24 cellular contexts compared by ENCODE assay signal in genomic region chr16:31430380-31431052, GRCh38. TPM values are rescaled to one million over a fixed set of nuclear protein-coding genes. Genes with fewer than 3 reads are reported as not detected.
DNase-seq lines count a peak whose midpoint lies in the region; ATAC-seq and TF ChIP-seq lines count a peak whose summit lies in the region.
"Had no signal": no experiment of that assay in that cellular context is flagged by ENCODE, and none has a peak within 500 bp of the region (broad histone marks: within the 10 kb centered on the region; RNA-seq: fewer than 3 reads in every experiment).

No MANE protein-coding gene starts in this region.

- H3K79me2 ChIP-seq in PC-9 (ENCODE audit: low read depth) (no peaks in the 10 kb centered on the region), hepatocyte (no peaks in the 10 kb centered on the region), H9 (ENCODE audit: insufficient read depth, low read length) (no peaks in the 10 kb centered on the region)

- WGBS in hepatocyte (ENCODE audit: low lambda C conversion rate, missing lambda C conversion rate): 65% methylated on average over 5 of the region's 5 CpGs
- no CpG with 5 or more reads among the region's 5 CpGs for WGBS in H9 (ENCODE audit: extremely low coverage, insufficient read length, low lambda C conversion rate)

- H3K4me3 ChIP-seq in PC-9: no peak overlapping the region
- no peak overlapping the region for H3K4me3 ChIP-seq in hepatocyte
- peak overlapping the region in 1 of 3 donors; percentile 5 for H3K4me3 ChIP-seq in skeletal muscle tissue (ENCODE audit: low read length in 3 of 3)
- H3K4me3 ChIP-seq: lower lobe of right lung, ovary, right lobe of liver had no signal

- H2AFZ ChIP-seq in PC-9 (no peak overlapping the region), hepatocyte (no peak overlapping the region), H9 (ENCODE audit: low read length) (no peak overlapping the region)

- CTCF ChIA-PET in PC-9 (lab: Charles Lee): no interaction called here

- intact Hi-C loops in PC-9 (cut with micrococcal nuclease; ENCODE audit: unreplicated experiment): no loop called here

- no peak overlapping the region for H2BK15ac ChIP-seq in H9 (ENCODE audit: low read depth, low read length)

- POLR2A ChIA-PET in activated naive CD8-positive, alpha-beta T cell treated with anti-CD3 and anti-CD28 coated beads, Interleukin-2, amount 10 ng/mL, durations not matched to agents 7 days and 5 days (lab: Charles Lee): interaction anchor here (1.5 kb wide), 1 partner anchor 9 kb away, joined by 8 read pairs; no protein-coding TSS in a partner anchor
- POLR2A ChIA-PET in PC-9 (lab: Charles Lee; ENCODE audit: unreplicated experiment): interaction anchor here (0.6 kb wide), 1 partner anchor 346 kb away, joined by 18 read pairs; no protein-coding TSS in a partner anchor

- no peak overlapping the region for H3K18ac ChIP-seq in H9 (ENCODE audit: insufficient read length, low read depth, low read length)

- no peak overlapping the region for H3K56ac ChIP-seq in H9 (ENCODE audit: insufficient read length, low read depth, low read length)

- ATAC-seq in activated naive CD8-positive, alpha-beta T cell treated with anti-CD3 and anti-CD28 coated beads, Interleukin-2, amount 10 ng/mL, durations not matched to agents 7 days and 5 days (ENCODE audit: low read depth): peak; percentile 77
- ATAC-seq in activated CD4-positive, CD25-positive, alpha-beta regulatory T cell treated with anti-CD3 and anti-CD28 coated beads, Interleukin-2, amount 50 U/mL, for 24 hours: no peak
- no peak for ATAC-seq in HG03342 (IDR thresholded peaks at IDR 0.05; ENCODE audit: unreplicated experiment)
- ATAC-seq: lower lobe of right lung, PC-3, right lobe of liver, T-helper 17 cell had no signal

- H4K5ac ChIP-seq in H9 (ENCODE audit: insufficient read length, low read depth, low read length): no peak overlapping the region

- H3K4ac ChIP-seq in H9 (ENCODE audit: low read depth, low read length): no peak overlapping the region

- no peaks in the 10 kb centered on the region for H3K9me3 Mint-ChIP-seq in activated naive CD8-positive, alpha-beta T cell treated with anti-CD3 and anti-CD28 coated beads, Interleukin-2, amount 10 ng/mL, durations not matched to agents 7 days and 5 days
- peaks cover 2% of the 10 kb centered on the region for H3K9me3 Mint-ChIP-seq in activated naive CD8-positive, alpha-beta T cell treated with anti-CD3 and anti-CD28 coated beads for 36 hours
- H3K9me3 Mint-ChIP-seq in H9: no peaks in the 10 kb centered on the region; a peak in 1 of 5 replicates
- H3K9me3 Mint-ChIP-seq: activated T-helper 1 cell treated with anti-CD3 and anti-CD28 coated beads, Interleukin-12 subunit alpha, Interleukin-12 subunit beta, Interleukin-2, Interleukin-4 antibody, amounts not matched to agents 30 ng/mL and 10 ng/mL and 1 ng/mL, durations not matched to agents 14 hours and 24 hours and 36 hours; brain; IgD-negative memory B cell had no signal

- peak overlapping the region; percentile 15; the same call in 1 of the 2 replicates for H3K4me2 ChIP-seq in PC-9
- no peak overlapping the region for H3K4me2 ChIP-seq in hepatocyte
- H3K4me2 ChIP-seq in H9 (ENCODE audit: insufficient read depth, insufficient read length, low read length): no peak overlapping the region

- H3K36me3 Mint-ChIP-seq in activated naive CD8-positive, alpha-beta T cell treated with anti-CD3 and anti-CD28 coated beads, Interleukin-2, amount 10 ng/mL, durations not matched to agents 7 days and 5 days: no peaks in the 10 kb centered on the region
- H3K36me3 Mint-ChIP-seq in activated naive CD8-positive, alpha-beta T cell treated with anti-CD3 and anti-CD28 coated beads for 36 hours: peaks cover 3% of the 10 kb centered on the region
- H3K36me3 Mint-ChIP-seq in H9 (ENCODE audit: insufficient read depth in 1 of 3, low read depth in 3 of 3): no peaks in the 10 kb centered on the region
- H3K36me3 Mint-ChIP-seq: brain, IgD-negative memory B cell had no signal

- H3K23me2 ChIP-seq in H9 (ENCODE audit: insufficient read length, low read depth, low read length, poor library complexity, severe bottlenecking): no peaks in the 10 kb centered on the region

- H2BK12ac ChIP-seq in H9 (ENCODE audit: insufficient read length, low read depth, low read length): no peak overlapping the region

- no peak overlapping the region for H3K23ac ChIP-seq in H9 (ENCODE audit: insufficient read length, low read depth, low read length)

- no peak overlapping the region for H4K8ac ChIP-seq in H9 (replicated peaks; ENCODE audit: insufficient read length, low read depth, low read length)

- peaks cover 25% of the 10 kb centered on the region for H3K4me1 Mint-ChIP-seq in activated naive CD8-positive, alpha-beta T cell treated with anti-CD3 and anti-CD28 coated beads, Interleukin-2, amount 10 ng/mL, durations not matched to agents 7 days and 5 days
- peaks cover 11% of the 10 kb centered on the region for H3K4me1 Mint-ChIP-seq in activated naive CD8-positive, alpha-beta T cell treated with anti-CD3 and anti-CD28 coated beads for 36 hours
- peaks cover 5 to 9% of the 10 kb centered on the region in 2 experiments; a peak in 3 of 4 replicates for H3K4me1 Mint-ChIP-seq in H9
- H3K4me1 Mint-ChIP-seq: T-helper 17 cell had no signal

- H3K9me2 ChIP-seq in PC-9 (ENCODE audit: insufficient read depth) (no peaks in the 10 kb centered on the region), hepatocyte (replicated peaks; ENCODE audit: insufficient read depth) (no peaks in the 10 kb centered on the region)

- no peak overlapping the region for H2BK20ac ChIP-seq in H9 (ENCODE audit: low read depth, low read length, poor library complexity, severe bottlenecking)

- H3K9ac ChIP-seq in skeletal muscle tissue (ENCODE audit: low read depth in 1 of 3, low read length in 3 of 3) (peak overlapping the region; percentile 10 to 98 (median 50)), H9 (ENCODE audit: extremely low read depth, insufficient read length, low read length) (no peak overlapping the region)

- no peak for TF ChIP-seq CTCF in PC-9 (conservative IDR thresholded peaks at IDR 0.05)
- TF ChIP-seq CTCF in hepatocyte (IDR thresholded peaks at IDR 0.05; ENCODE audit: poor library complexity): no peak
- TF ChIP-seq CTCF in H9 (conservative IDR thresholded peaks at IDR 0.05): no peak

- H4K20me1 ChIP-seq in PC-9 (ENCODE audit: insufficient read depth) (no peaks in the 10 kb centered on the region), hepatocyte (ENCODE audit: insufficient read depth, poor library complexity, severe bottlenecking) (no peaks in the 10 kb centered on the region), H9 (ENCODE audit: control insufficient read depth, insufficient read depth, insufficient read length) (no peaks in the 10 kb centered on the region)

- H3T11ph ChIP-seq in H9 (ENCODE audit: low read length): no peak overlapping the region

- H3K4me1 ChIP-seq in PC-9 (replicated peaks; ENCODE audit: insufficient read depth) (no peaks in the 10 kb centered on the region), hepatocyte (ENCODE audit: insufficient read depth) (peaks cover 15% of the 10 kb centered on the region), skeletal muscle tissue (ENCODE audit: control insufficient read depth in 3 of 3, insufficient read depth in 3 of 3, low read length in 3 of 3) (peaks cover 43 to 59% (median 53%) of the 10 kb centered on the region in 3 donors), H9 (ENCODE audit: insufficient read depth, low read length) (no peaks in the 10 kb centered on the region)

- no peak overlapping the region for H2BK5ac ChIP-seq in H9 (ENCODE audit: insufficient read length, low read length)

- H3K9me3 ChIP-seq in PC-9 (ENCODE audit: insufficient read depth, low read depth) (no peaks in the 10 kb centered on the region), hepatocyte (ENCODE audit: low read depth) (no peaks in the 10 kb centered on the region), skeletal muscle tissue (ENCODE audit: control insufficient read depth in 3 of 3, low read length in 3 of 3) (no peaks in the 10 kb centered on the region), H9 (ENCODE audit: control insufficient read depth, low read depth, low read length) (no peaks in the 10 kb centered on the region)
- H3K9me3 ChIP-seq: lower lobe of right lung, ovary, right lobe of liver had no signal

- no peak overlapping the region for H4K91ac ChIP-seq in H9 (ENCODE audit: insufficient read length, low read depth, low read length)

- H3K27me3 Mint-ChIP-seq in activated naive CD8-positive, alpha-beta T cell treated with anti-CD3 and anti-CD28 coated beads, Interleukin-2, amount 10 ng/mL, durations not matched to agents 7 days and 5 days: peaks cover 5% of the 10 kb centered on the region
- peaks cover 9% of the 10 kb centered on the region for H3K27me3 Mint-ChIP-seq in activated naive CD8-positive, alpha-beta T cell treated with anti-CD3 and anti-CD28 coated beads for 36 hours
- peaks cover 2% of the 10 kb centered on the region; the same call in 1 of the 2 replicates for H3K27me3 Mint-ChIP-seq in H9 (ENCODE audit: low read depth)

- H2AK5ac ChIP-seq in H9 (ENCODE audit: insufficient read length, low read length): no peak overlapping the region

- peak overlapping the region; percentile 50 for H3K27ac Mint-ChIP-seq in activated naive CD8-positive, alpha-beta T cell treated with anti-CD3 and anti-CD28 coated beads, Interleukin-2, amount 10 ng/mL, durations not matched to agents 7 days and 5 days
- no peak overlapping the region for H3K27ac Mint-ChIP-seq in activated naive CD8-positive, alpha-beta T cell treated with anti-CD3 and anti-CD28 coated beads for 36 hours
- no peak overlapping the region; a peak in 1 of 7 replicates for H3K27ac Mint-ChIP-seq in H9
- H3K27ac Mint-ChIP-seq: activated T-helper 1 cell treated with anti-CD3 and anti-CD28 coated beads, Interleukin-12 subunit alpha, Interleukin-12 subunit beta, Interleukin-2, Interleukin-4 antibody, amounts not matched to agents 30 ng/mL and 10 ng/mL and 1 ng/mL, durations not matched to agents 14 hours and 24 hours and 36 hours; HFFc6; IgD-negative memory B cell; T-helper 17 cell had no signal

- H3K27me3 ChIP-seq in PC-9 (ENCODE audit: insufficient read depth, low read depth): 0 out of 2 replicates have a peak, but pooled peaks cover 1% of the 10 kb centered on the region
- H3K27me3 ChIP-seq in hepatocyte: no peaks in the 10 kb centered on the region
- no peaks in the 10 kb centered on the region for H3K27me3 ChIP-seq in skeletal muscle tissue (ENCODE audit: control insufficient read depth in 3 of 3, insufficient read depth in 3 of 3, low read length in 3 of 3)
- H3K27me3 ChIP-seq in H9 (ENCODE audit: insufficient read depth, low read length): peaks cover 8% of the 10 kb centered on the region; the same call in 1 of the 2 replicates
- H3K27me3 ChIP-seq: ovary, right lobe of liver had no signal

- no TSS peak for BruUV-seq in PC-9 (replicated peaks; lab: Mats Ljungman, UMichigan)

- no peak overlapping the region for H3K14ac ChIP-seq in H9 (ENCODE audit: insufficient read depth, low read length)

- H2BK120ac ChIP-seq in H9 (ENCODE audit: low read depth, low read length, poor library complexity, severe bottlenecking): no peak overlapping the region

- H3K36me3 ChIP-seq in PC-9 (ENCODE audit: low read depth) (no peaks in the 10 kb centered on the region), hepatocyte (replicated peaks; ENCODE audit: insufficient read depth, low read depth) (no peaks in the 10 kb centered on the region), skeletal muscle tissue (ENCODE audit: control insufficient read depth in 3 of 3, insufficient read depth in 3 of 3, low read length in 3 of 3) (peaks cover 7 to 14% (median 13%) of the 10 kb centered on the region in 3 donors)
- H3K36me3 ChIP-seq: lower lobe of right lung, ovary, right lobe of liver had no signal

- H3K27ac ChIP-seq in PC-9: no peak overlapping the region
- H3K27ac ChIP-seq in hepatocyte: peak overlapping the region; percentile 60
- peak overlapping the region; percentile 99 for H3K27ac ChIP-seq in skeletal muscle tissue (ENCODE audit: low read depth, low read length)
- H3K27ac ChIP-seq in H9 (ENCODE audit: insufficient read length, low read depth, low read length): no peak overlapping the region
- H3K27ac ChIP-seq: HL-60, lower lobe of right lung, ovary, right lobe of liver had no signal

- no peak for DNase-seq in activated naive CD8-positive, alpha-beta T cell treated with anti-CD3 and anti-CD28 coated beads, Interleukin-2, amount 10 ng/mL, durations not matched to agents 7 days and 5 days
- no peak for DNase-seq in activated naive CD8-positive, alpha-beta T cell treated with anti-CD3 and anti-CD28 coated beads for 36 hours
- DNase-seq in PC-9 (peak in 1 of 2 experiments; percentile 45), hepatocyte (ENCODE audit: low spot score) (no peak), H9 (no peak)
- DNase-seq: activated CD4-positive, alpha-beta T cell treated with anti-CD3 and anti-CD28 coated beads, Interleukin-2, amount 50 U/mL, for 48 hours; C1 segment of cervical spinal cord; HFFc6; lower lobe of right lung; NCI-H1930; NCI-H2227 treated with DMSO at 0.1 percent for 48 hours; NCI-H748 treated with DMSO at 0.1 percent for 48 hours; ovary; PC-3; right lobe of liver; T-helper 17 cell had no signal

- no peaks in the 10 kb centered on the region for H3K79me1 ChIP-seq in H9 (ENCODE audit: insufficient read depth, low read depth, low read length, poor library complexity, severe bottlenecking)

- H3K4me3 Mint-ChIP-seq in activated naive CD8-positive, alpha-beta T cell treated with anti-CD3 and anti-CD28 coated beads, Interleukin-2, amount 10 ng/mL, durations not matched to agents 7 days and 5 days: peak overlapping the region; percentile 29
- no peak overlapping the region for H3K4me3 Mint-ChIP-seq in activated naive CD8-positive, alpha-beta T cell treated with anti-CD3 and anti-CD28 coated beads for 36 hours
- no peak overlapping the region; a peak in 1 of 5 replicates for H3K4me3 Mint-ChIP-seq in H9
- H3K4me3 Mint-ChIP-seq: activated T-helper 1 cell treated with anti-CD3 and anti-CD28 coated beads, Interleukin-12 subunit alpha, Interleukin-12 subunit beta, Interleukin-2, Interleukin-4 antibody, amounts not matched to agents 30 ng/mL and 10 ng/mL and 1 ng/mL, durations not matched to agents 14 hours and 24 hours and 36 hours; brain; HFFc6; IgD-negative memory B cell; T-helper 17 cell had no signal

- H3F3A ChIP-seq in PC-9 (ENCODE audit: insufficient read depth, low read depth): no peaks in the 10 kb centered on the region

RNA-seq across cellular contexts. Expression of gene COX6A2, which starts 2.4 kb away (rescaled TPM):
- not detected for total RNA-seq in activated naive CD8-positive, alpha-beta T cell treated with anti-CD3 and anti-CD28 coated beads, Interleukin-2, amount 10 ng/mL, durations not matched to agents 7 days and 5 days
- total RNA-seq in activated naive CD8-positive, alpha-beta T cell treated with anti-CD3 and anti-CD28 coated beads for 36 hours: not detected
- total RNA-seq in PC-9 (2021): not detected in 2 replicates
- total RNA-seq in hepatocyte: not detected in 2 replicates
- 1.7 TPM in 1 of 2 replicates, not detected in the other for polyA plus RNA-seq in hepatocyte
- 49.1 TPM for total RNA-seq in skeletal muscle tissue
- not detected in 2 replicates for total RNA-seq in H9 (2021)
- total RNA-seq: activated T-helper 1 cell treated with anti-CD3 and anti-CD28 coated beads, Interleukin-12 subunit alpha, Interleukin-12 subunit beta, Interleukin-2, Interleukin-4 antibody, amounts not matched to agents 30 ng/mL and 10 ng/mL and 1 ng/mL, durations not matched to agents 14 hours and 24 hours and 36 hours; HFFc6; lower lobe of right lung; ovary; PC-3; SK-MEL-5; T-helper 17 cell had no signal
- polyA plus RNA-seq: IgD-negative memory B cell had no signal

RNA-seq across cellular contexts. Expression of gene ZNF843, which starts 12.1 kb away (rescaled TPM):
- total RNA-seq in activated naive CD8-positive, alpha-beta T cell treated with anti-CD3 and anti-CD28 coated beads, Interleukin-2, amount 10 ng/mL, durations not matched to agents 7 days and 5 days: under 1 TPM; 0.20 to 0.30 TPM
- total RNA-seq in activated naive CD8-positive, alpha-beta T cell treated with anti-CD3 and anti-CD28 coated beads for 36 hours: under 1 TPM in 1 of 2 experiments, not detected in 1; 0.12 TPM
- total RNA-seq in PC-9 (2021) (0.85 and 0.88 TPM in 2 replicates), hepatocyte (1.2 and 1.7 TPM in 2 replicates), skeletal muscle tissue (0.52 TPM), H9 (2021) (0.22 and 0.37 TPM in 2 replicates)
- 0.54 and 0.64 TPM in 2 replicates for polyA plus RNA-seq in hepatocyte
- total RNA-seq: PC-3 had no signal
- polyA plus RNA-seq: IgD-negative memory B cell had no signal

RNA-seq across cellular contexts. Expression of gene ARMC5, which starts 28.8 kb away (rescaled TPM):
- 10 to 100 TPM; 12.9 to 13.6 TPM for total RNA-seq in activated naive CD8-positive, alpha-beta T cell treated with anti-CD3 and anti-CD28 coated beads, Interleukin-2, amount 10 ng/mL, durations not matched to agents 7 days and 5 days
- 10 to 100 TPM; 13.7 to 14.3 TPM for total RNA-seq in activated naive CD8-positive, alpha-beta T cell treated with anti-CD3 and anti-CD28 coated beads for 36 hours
- total RNA-seq in PC-9 (2021) (18.6 and 21.4 TPM in 2 replicates), hepatocyte (11.4 and 12.2 TPM in 2 replicates), skeletal muscle tissue (6.8 TPM), H9 (2021) (18.5 and 18.7 TPM in 2 replicates)
- polyA plus RNA-seq in hepatocyte: 19.4 and 19.6 TPM in 2 replicates

RNA-seq across cellular contexts. Expression of gene ITGAD, which starts 37.4 kb away (rescaled TPM):
- under 1 TPM; 0.09 to 0.28 TPM for total RNA-seq in activated naive CD8-positive, alpha-beta T cell treated with anti-CD3 and anti-CD28 coated beads, Interleukin-2, amount 10 ng/mL, durations not matched to agents 7 days and 5 days
- total RNA-seq in activated naive CD8-positive, alpha-beta T cell treated with anti-CD3 and anti-CD28 coated beads for 36 hours: not detected
- total RNA-seq in PC-9 (2021): not detected in 2 replicates
- not detected in 2 replicates for total RNA-seq in hepatocyte
- not detected in 2 replicates for polyA plus RNA-seq in hepatocyte
- under 0.01 TPM for total RNA-seq in skeletal muscle tissue
- total RNA-seq in H9 (2021): not detected in 2 replicates
- total RNA-seq: activated T-helper 1 cell treated with anti-CD3 and anti-CD28 coated beads, Interleukin-12 subunit alpha, Interleukin-12 subunit beta, Interleukin-2, Interleukin-4 antibody, amounts not matched to agents 30 ng/mL and 10 ng/mL and 1 ng/mL, durations not matched to agents 14 hours and 24 hours and 36 hours; HFFc6; PC-3; T-helper 17 cell had no signal
- polyA plus RNA-seq: IgD-negative memory B cell had no signal

RNA-seq across cellular contexts. Expression of gene TGFB1I1, which starts 41.4 kb away (rescaled TPM):
- 1 to 10 TPM; 1.4 to 1.5 TPM for total RNA-seq in activated naive CD8-positive, alpha-beta T cell treated with anti-CD3 and anti-CD28 coated beads, Interleukin-2, amount 10 ng/mL, durations not matched to agents 7 days and 5 days
- total RNA-seq in activated naive CD8-positive, alpha-beta T cell treated with anti-CD3 and anti-CD28 coated beads for 36 hours: under 1 TPM; 0.32 to 0.49 TPM
- total RNA-seq in PC-9 (2021): 9.0 and 15.3 TPM in 2 replicates
- 14.5 and 15.7 TPM in 2 replicates for total RNA-seq in hepatocyte
- polyA plus RNA-seq in hepatocyte: 34.8 and 35.4 TPM in 2 replicates
- 30.8 TPM for total RNA-seq in skeletal muscle tissue
- 15.4 and 15.5 TPM in 2 replicates for total RNA-seq in H9 (2021)

Comparison
In these comparisons a context has a peak if more than half of its experiments do, and no peak if none do; other contexts are left out.
1. H3K27ac ChIP-seq: peak in hepatocyte (single experiment) and skeletal muscle tissue (single experiment); none in PC-9 (single experiment) and H9 (single experiment).
2. RNA of gene COX6A2, which starts 2.4 kb away (total RNA-seq): 49.1 TPM in skeletal muscle tissue (single experiment); not detected in activated naive CD8-positive, alpha-beta T cell treated with anti-CD3 and anti-CD28 coated beads, Interleukin-2, amount 10 ng/mL, durations not matched to agents 7 days and 5 days, not detected in activated naive CD8-positive, alpha-beta T cell treated with anti-CD3 and anti-CD28 coated beads for 36 hours, not detected in PC-9, not detected in hepatocyte and not detected in H9; every median in the first group is over 10 times any median in the second.